In genomic region chr17:77665833-77666232, GRCh38 we compare ENCODE assay signal across 16 cellular contexts.
DNase-seq lines count a peak whose midpoint lies in the region; ATAC-seq and TF ChIP-seq lines count a peak whose summit lies in the region.
"Had no signal": no experiment of that assay in that cellular context is flagged by ENCODE, and none has a peak within 500 bp of the region (broad histone marks: within the 10 kb centered on the region; RNA-seq: fewer than 3 reads in every experiment).

No MANE protein-coding gene starts in this region.

- intact Hi-C loops in activated naive CD4-positive, alpha-beta T cell treated with anti-CD3 and anti-CD28 coated beads for 36 hours (cut with micrococcal nuclease) = loop anchor here (1.0 to 2.0 kb wide), 3 partner anchors 56 to 293 kb away; partner anchors contain the start of gene TNRC6C

- WGBS in suprapubic skin = 74% methylated on average over 3 of the region's 3 CpGs

- no peak for TF ChIP-seq EP300 in suprapubic skin (IDR thresholded peaks at IDR 0.05)

- no peaks in the 10 kb centered on the region for H3K27me3 Mint-ChIP-seq in activated naive CD4-positive, alpha-beta T cell treated with anti-CD3 and anti-CD28 coated beads for 36 hours (ENCODE audit: low read depth)
- H3K27me3 Mint-ChIP-seq in activated naive CD8-positive, alpha-beta T cell treated with anti-CD3 and anti-CD28 coated beads, Interleukin-2, amount 10 ng/mL, durations not matched to agents 7 days and 5 days = peaks cover 6% of the 10 kb centered on the region
- no peaks in the 10 kb centered on the region for H3K27me3 Mint-ChIP-seq in stimulated activated naive B cell treated with anti-CD40 and anti-IgM and Interleukin-4, amounts not matched to agents 10 μg/mL and 1 μg/mL and 100 μg/mL, for 72 hours

- CTCF ChIA-PET in activated naive CD4-positive, alpha-beta T cell treated with anti-CD3 and anti-CD28 coated beads for 36 hours (lab: Charles Lee) = interaction anchor here (0.7 to 1.8 kb wide), 2 partner anchors 347 to 676 kb away, joined by 3 to 5 read pairs; no protein-coding TSS in a partner anchor

- POLR2A ChIA-PET in activated naive CD8-positive, alpha-beta T cell treated with anti-CD3 and anti-CD28 coated beads, Interleukin-2, amount 10 ng/mL, durations not matched to agents 7 days and 5 days (lab: Charles Lee) = interaction anchor here (1.0 to 3.0 kb wide), 3 partner anchors 20 to 292 kb away, joined by 3 to 19 read pairs (median 4); partner anchors contain the start of gene TNRC6C

- peaks cover 42% of the 10 kb centered on the region for H3K4me1 Mint-ChIP-seq in activated naive CD4-positive, alpha-beta T cell treated with anti-CD3 and anti-CD28 coated beads for 36 hours (ENCODE audit: low read depth)
- peaks cover 36% of the 10 kb centered on the region for H3K4me1 Mint-ChIP-seq in activated naive CD8-positive, alpha-beta T cell treated with anti-CD3 and anti-CD28 coated beads, Interleukin-2, amount 10 ng/mL, durations not matched to agents 7 days and 5 days
- peaks cover 17 to 21% of the 10 kb centered on the region in 2 donors for H3K4me1 Mint-ChIP-seq in stimulated activated naive B cell treated with anti-CD40 and anti-IgM and Interleukin-4, amounts not matched to agents 10 μg/mL and 1 μg/mL and 100 μg/mL, for 72 hours

- peaks cover 13% of the 10 kb centered on the region for H3K9me3 ChIP-seq in KOPT-K1 (ENCODE audit: insufficient read depth, low read length, poor library complexity, severe bottlenecking)
- H3K9me3 ChIP-seq in suprapubic skin = peaks cover 14% of the 10 kb centered on the region

- no peak for DNase-seq in activated naive CD4-positive, alpha-beta T cell treated with anti-CD3 and anti-CD28 coated beads for 36 hours
- no peak for DNase-seq in activated naive CD4-positive, alpha-beta T cell (lab: John Stamatoyannopoulos, UW)
- DNase-seq in activated naive CD8-positive, alpha-beta T cell treated with anti-CD3 and anti-CD28 coated beads, Interleukin-2, amount 10 ng/mL, durations not matched to agents 7 days and 5 days = no peak
- DNase-seq in stimulated activated naive B cell treated with anti-CD40 and anti-IgM and Interleukin-4, amounts not matched to agents 10 μg/mL and 1 μg/mL and 100 μg/mL, for 72 hours = no peak
- DNase-seq in NOMO-1 treated with dmso at 0.1 percent for 144 hours (lab: John Stamatoyannopoulos, UW; ENCODE audit: unreplicated experiment) (no peak), NCI-H2029 (lab: John Stamatoyannopoulos, UW) (no peak), suprapubic skin (ENCODE audit: low spot score in 2 of 2) (no peak)
- DNase-seq: activated effector memory CD4-positive, alpha-beta T cell treated with Interleukin-2 at 50 U/mL for 16 hours; foreskin melanocyte; left lung; NCI-H2171; NCI-H774; Peyer's patch had no signal

- no peak for ATAC-seq in activated naive CD8-positive, alpha-beta T cell treated with anti-CD3 and anti-CD28 coated beads, Interleukin-2, amount 10 ng/mL, durations not matched to agents 7 days and 5 days (ENCODE audit: low read depth)
- no peak for ATAC-seq in stimulated activated naive B cell treated with anti-CD40 and anti-IgM and Interleukin-4, amounts not matched to agents 10 μg/mL and 1 μg/mL and 100 μg/mL, for 72 hours (replicated peaks)
- ATAC-seq: left lung had no signal

- H3K4me3 ChIP-seq in suprapubic skin = no peak overlapping the region
- H3K4me3 ChIP-seq: left lung, Peyer's patch had no signal

- H3K36me3 ChIP-seq in KOPT-K1 (ENCODE audit: insufficient read depth, low read length) (no peaks in the 10 kb centered on the region), suprapubic skin (no peaks in the 10 kb centered on the region)
- H3K36me3 ChIP-seq: left lung, Peyer's patch had no signal

- H3K27ac ChIP-seq in KOPT-K1 (ENCODE audit: low read depth, low read length, poor library complexity, severe bottlenecking) (peak overlapping the region; percentile 81), suprapubic skin (no peak overlapping the region)
- H3K27ac ChIP-seq: epithelial cell of prostate, left lung had no signal

- no peaks in the 10 kb centered on the region for H3K4me1 ChIP-seq in suprapubic skin
- H3K4me1 ChIP-seq: left lung, Peyer's patch had no signal

- peak overlapping the region; percentile 94 for H3K4me3 Mint-ChIP-seq in activated naive CD4-positive, alpha-beta T cell treated with anti-CD3 and anti-CD28 coated beads for 36 hours
- peak overlapping the region; percentile 92 for H3K4me3 Mint-ChIP-seq in activated naive CD8-positive, alpha-beta T cell treated with anti-CD3 and anti-CD28 coated beads, Interleukin-2, amount 10 ng/mL, durations not matched to agents 7 days and 5 days
- H3K4me3 Mint-ChIP-seq in stimulated activated naive B cell treated with anti-CD40 and anti-IgM and Interleukin-4, amounts not matched to agents 10 μg/mL and 1 μg/mL and 100 μg/mL, for 72 hours = peak overlapping the region in 1 of 2 donors; percentile 50
- H3K4me3 Mint-ChIP-seq: dendritic cell treated with granulocyte-macrophage colony-stimulating factor and Interleukin-4, amounts not matched to agents 40 ng/mL and 50 ng/mL, for 4 days had no signal

- no peaks in the 10 kb centered on the region for H3K27me3 ChIP-seq in suprapubic skin
- H3K27me3 ChIP-seq: Peyer's patch had no signal

- no peak for TF ChIP-seq CTCF in suprapubic skin (IDR thresholded peaks at IDR 0.05)

- H3K36me3 Mint-ChIP-seq in activated naive CD4-positive, alpha-beta T cell treated with anti-CD3 and anti-CD28 coated beads for 36 hours (ENCODE audit: low read depth) = peaks cover 20% of the 10 kb centered on the region
- peaks cover 35% of the 10 kb centered on the region for H3K36me3 Mint-ChIP-seq in activated naive CD8-positive, alpha-beta T cell treated with anti-CD3 and anti-CD28 coated beads, Interleukin-2, amount 10 ng/mL, durations not matched to agents 7 days and 5 days
- peaks cover 8% of the 10 kb centered on the region in 2 donors for H3K36me3 Mint-ChIP-seq in stimulated activated naive B cell treated with anti-CD40 and anti-IgM and Interleukin-4, amounts not matched to agents 10 μg/mL and 1 μg/mL and 100 μg/mL, for 72 hours

- TF ChIP-seq POLR2A in suprapubic skin (IDR thresholded peaks at IDR 0.05) = no peak

- peak overlapping the region; percentile 98 for H3K27ac Mint-ChIP-seq in activated naive CD4-positive, alpha-beta T cell treated with anti-CD3 and anti-CD28 coated beads for 36 hours
- peak overlapping the region; percentile 95 for H3K27ac Mint-ChIP-seq in activated naive CD8-positive, alpha-beta T cell treated with anti-CD3 and anti-CD28 coated beads, Interleukin-2, amount 10 ng/mL, durations not matched to agents 7 days and 5 days
- peak overlapping the region; percentile 62 for H3K27ac Mint-ChIP-seq in stimulated activated naive B cell treated with anti-CD40 and anti-IgM and Interleukin-4, amounts not matched to agents 10 μg/mL and 1 μg/mL and 100 μg/mL, for 72 hours
- H3K27ac Mint-ChIP-seq: dendritic cell treated with granulocyte-macrophage colony-stimulating factor and Interleukin-4, amounts not matched to agents 40 ng/mL and 50 ng/mL, for 4 days had no signal

- H3K9me3 Mint-ChIP-seq in activated naive CD4-positive, alpha-beta T cell treated with anti-CD3 and anti-CD28 coated beads for 36 hours = peaks cover 22% of the 10 kb centered on the region
- H3K9me3 Mint-ChIP-seq in activated naive CD8-positive, alpha-beta T cell treated with anti-CD3 and anti-CD28 coated beads, Interleukin-2, amount 10 ng/mL, durations not matched to agents 7 days and 5 days = peaks cover 18% of the 10 kb centered on the region
- peaks cover 9 to 14% of the 10 kb centered on the region in 2 donors for H3K9me3 Mint-ChIP-seq in stimulated activated naive B cell treated with anti-CD40 and anti-IgM and Interleukin-4, amounts not matched to agents 10 μg/mL and 1 μg/mL and 100 μg/mL, for 72 hours
